In genomic region chr11:100630898-100631297, GRCh38 we compare ENCODE assay signal across 2 cellular contexts.
TF ChIP-seq lines count a peak whose summit lies in the region.

No MANE protein-coding gene starts in this region.

TF ChIP-seq in liver, 16 proteins besides CTCF, POLR2A, EP300 and RAD21:
- TF ChIP-seq YY1 (IDR thresholded peaks at IDR 0.05), result peak; percentile 65
- TF ChIP-seq TAF1 (conservative IDR thresholded peaks at IDR 0.05), result no peak
- peak; percentile 78 to 87 for TF ChIP-seq RXRA (IDR thresholded peaks at IDR 0.05)
- TF ChIP-seq EGR1 (IDR thresholded peaks at IDR 0.05; ENCODE audit: low read depth in 2 of 2), result peak in 1 of 2 donors; percentile 33
- TF ChIP-seq FOXA2 (IDR thresholded peaks at IDR 0.05), result peak; percentile 35
- TF ChIP-seq, protein P1, sequence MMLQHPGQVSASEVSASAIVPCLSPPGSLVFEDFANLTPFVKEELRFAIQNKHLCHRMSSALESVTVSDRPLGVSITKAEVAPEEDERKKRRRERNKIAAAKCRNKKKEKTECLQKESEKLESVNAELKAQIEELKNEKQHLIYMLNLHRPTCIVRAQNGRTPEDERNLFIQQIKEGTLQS (IDR thresholded peaks at IDR 0.05), result no peak
- no peak for TF ChIP-seq NR2F2 (IDR thresholded peaks at IDR 0.05)
- peak; percentile 42 for TF ChIP-seq ZBTB33 (IDR thresholded peaks at IDR 0.05)
- TF ChIP-seq MAX (IDR thresholded peaks at IDR 0.05), result peak; percentile 68
- peak; percentile 15 for TF ChIP-seq FOXA1 (IDR thresholded peaks at IDR 0.05)
- peak; percentile 94 for TF ChIP-seq SP1 (IDR thresholded peaks at IDR 0.05)
- TF ChIP-seq HNF4G (IDR thresholded peaks at IDR 0.05), result peak; percentile 23
- TF ChIP-seq HNF4A (conservative IDR thresholded peaks at IDR 0.05), result peak; percentile 85 to 92
- TF ChIP-seq REST (IDR thresholded peaks at IDR 0.05), result peak; percentile 51
- no peak for TF ChIP-seq GABPA (IDR thresholded peaks at IDR 0.05 in 1 of 2, conservative IDR thresholded peaks at IDR 0.05 in 1 of 2)
- peak in 1 of 2 donors; percentile 63 for TF ChIP-seq JUND (IDR thresholded peaks at IDR 0.05)
TF ChIP-seq in liver: peak in this region for 12.

TF ChIP-seq in HepG2, 621 proteins besides CTCF, POLR2A, EP300 and RAD21:
- TF ChIP-seq NR3C1 (CRISPR knock-in tag; IDR thresholded peaks at IDR 0.05), result no peak
- TF ChIP-seq SOX6 (IDR thresholded peaks at IDR 0.05), result no peak
- no peak for TF ChIP-seq SOX6 (CRISPR knock-in tag; IDR thresholded peaks at IDR 0.05)
- no peak for TF ChIP-seq ZKSCAN1 (IDR thresholded peaks at IDR 0.05; ENCODE audit: low read length)
- no peak for TF ChIP-seq SCMH1 (CRISPR knock-in tag; IDR thresholded peaks at IDR 0.05; ENCODE audit: borderline replicate concordance)
- TF ChIP-seq ZNF761 (CRISPR knock-in tag; conservative IDR thresholded peaks at IDR 0.05), result no peak
- TF ChIP-seq NBN (conservative IDR thresholded peaks at IDR 0.05), result no peak
- no peak for TF ChIP-seq KAT2B (IDR thresholded peaks at IDR 0.05; ENCODE audit: borderline replicate concordance, low read depth, low read length)
- no peak for TF ChIP-seq ZSCAN22 (CRISPR knock-in tag; IDR thresholded peaks at IDR 0.05)
- no peak for TF ChIP-seq RFX3 (CRISPR knock-in tag; IDR thresholded peaks at IDR 0.05)
- TF ChIP-seq SNAI1 (CRISPR knock-in tag; IDR thresholded peaks at IDR 0.05; ENCODE audit: borderline replicate concordance), result no peak
